Comparison of ENCODE assay signal across 8 cellular contexts in genomic region chr1:100463809-100464424, GRCh38.
DNase-seq lines count a peak whose midpoint lies in the region; ATAC-seq and TF ChIP-seq lines count a peak whose summit lies in the region.

No MANE protein-coding gene starts in this region.

- DNase-seq in DMS153 (lab: John Stamatoyannopoulos, UW) (peak; percentile 17), DMS153 treated with DMSO at 0.1 percent for 48 hours (lab: John Stamatoyannopoulos, UW; ENCODE audit: unreplicated experiment) (no peak), HCT116 (ENCODE audit: low read depth, low spot score) (peak; percentile 39), M059J (ENCODE audit: low read depth) (peak; percentile 63), SJSA1 (ENCODE audit: low read depth in 1 of 2, low spot score in 2 of 2) (peak; percentile 41 to 57), amygdala (lab: John Stamatoyannopoulos, UW) (peak in 44 of 56 donors; percentile 3 to 75 (median 34)), right cardiac atrium (peak; percentile 35 to 78 (median 78)), sigmoid colon (peak; percentile 82)

- BruUV-seq in HCT116 (replicated peaks; lab: Mats Ljungman, UMichigan) = no TSS peak

- POLR2A ChIA-PET in HCT116 (lab: Charles Lee) = no interaction called here

- H4K20me1 ChIP-seq in HCT116 (ENCODE audit: insufficient read depth) = no peaks in the 10 kb centered on the region

- ATAC-seq in HCT116 (peak; percentile 86), right cardiac atrium (peak; percentile 76 to 82)

- peak; percentile 64 to 93 (median 90) for TF ChIP-seq CTCF in HCT116 (IDR thresholded peaks at IDR 0.05 in 2 of 3, conservative IDR thresholded peaks at IDR 0.05 in 1 of 3; ENCODE audit: borderline replicate concordance in 1 of 3, insufficient read depth in 1 of 3, low read depth in 2 of 3, low read length in 2 of 3)
- TF ChIP-seq CTCF in sigmoid colon (IDR thresholded peaks at IDR 0.05) = peak in 3 of 4 experiments; percentile 32 to 53 (median 36)

- 29% methylated on average over 10 of the region's 10 CpGs for WGBS in right cardiac atrium
- WGBS in sigmoid colon, 2 donors = 35 to 69% methylated on average over 10 of the region's 10 CpGs

- H3K4me1 ChIP-seq in HCT116 (ENCODE audit: control insufficient read depth in 1 of 2, insufficient read depth in 2 of 2, low read length in 2 of 2) (no peaks in the 10 kb centered on the region), SJSA1 (replicated peaks) (no peaks in the 10 kb centered on the region), right cardiac atrium (ENCODE audit: control insufficient read depth, insufficient read depth, low read length) (no peaks in the 10 kb centered on the region), sigmoid colon (peaks cover 0 to 9% (median 6%) of the 10 kb centered on the region in 4 donors)

- no peak for TF ChIP-seq POLR2A in HCT116 (IDR thresholded peaks at IDR 0.05; ENCODE audit: borderline replicate concordance, extremely low read depth, insufficient read depth, insufficient read length)
- TF ChIP-seq POLR2A in sigmoid colon (IDR thresholded peaks at IDR 0.05) = no peak

- intact Hi-C loops in HCT116 (cut with micrococcal nuclease) = loop anchor here (1.0 to 5.0 kb wide), 2 partner anchors 404 to 823 kb away; no protein-coding TSS in a partner anchor
- intact Hi-C loops in right cardiac atrium (cut with DNase I) = loop anchor here (5.0 to 10.0 kb wide), 2 partner anchors 403 to 659 kb away; no protein-coding TSS in a partner anchor
- intact Hi-C loops in sigmoid colon (cut with DNase I) = no loop called here

- H3K36me3 ChIP-seq in HCT116 (ENCODE audit: control insufficient read depth in 1 of 2, insufficient read depth in 2 of 2, low read length in 2 of 2) = no peaks in the 10 kb centered on the region
- 0 out of 2 replicates have a peak, but pooled peaks cover 3% of the 10 kb centered on the region for H3K36me3 ChIP-seq in SJSA1
- H3K36me3 ChIP-seq in sigmoid colon = no peaks in the 10 kb centered on the region

- no peak overlapping the region for H3K9ac ChIP-seq in HCT116 (ENCODE audit: low read length)

- no peak overlapping the region for H2AFZ ChIP-seq in HCT116 (ENCODE audit: low read depth, low read length, poor library complexity, severe bottlenecking)

- TF ChIP-seq EP300 in sigmoid colon (IDR thresholded peaks at IDR 0.05) = no peak

- H3K9me3 ChIP-seq in HCT116 (ENCODE audit: control insufficient read depth in 1 of 2, insufficient read depth in 1 of 2, low read depth in 1 of 2, low read length in 2 of 2) = no peaks in the 10 kb centered on the region
- H3K9me3 ChIP-seq in SJSA1 (replicated peaks) = no peaks in the 10 kb centered on the region
- H3K9me3 ChIP-seq in right cardiac atrium (ENCODE audit: control insufficient read depth, low read length) = no peaks in the 10 kb centered on the region
- H3K9me3 ChIP-seq in sigmoid colon = no peaks in the 10 kb centered on the region

- H3K27ac ChIP-seq in HCT116 (ENCODE audit: low read depth, low read length) = no peak overlapping the region
- no peak overlapping the region for H3K27ac ChIP-seq in SJSA1
- no peak overlapping the region for H3K27ac ChIP-seq in right cardiac atrium (ENCODE audit: low read length)
- no peak overlapping the region for H3K27ac ChIP-seq in sigmoid colon

- no peaks in the 10 kb centered on the region for H3K9me2 ChIP-seq in HCT116 (ENCODE audit: insufficient read depth)

- no peaks in the 10 kb centered on the region for H3K79me2 ChIP-seq in HCT116 (ENCODE audit: insufficient read depth, low read length)

- no peak overlapping the region for H3K4me2 ChIP-seq in HCT116 (ENCODE audit: low read length)

- CTCF ChIA-PET in HCT116 (lab: Charles Lee) = interaction anchor here (0.6 to 2.3 kb wide), 10 partner anchors 8 to 894 kb away, joined by 3 to 48 read pairs (median 4); no protein-coding TSS in a partner anchor

- H3K4me3 ChIP-seq in HCT116 (replicated peaks in 1 of 2; ENCODE audit: low read depth in 1 of 2, low read length in 2 of 2) (no peak overlapping the region), SJSA1 (no peak overlapping the region), right cardiac atrium (ENCODE audit: low read length) (no peak overlapping the region), sigmoid colon (no peak overlapping the region)

- H3K27me3 ChIP-seq in HCT116 (ENCODE audit: insufficient read depth, low read length) = no peaks in the 10 kb centered on the region
- no peaks in the 10 kb centered on the region for H3K27me3 ChIP-seq in SJSA1 (replicated peaks)
- no peaks in the 10 kb centered on the region for H3K27me3 ChIP-seq in right cardiac atrium (ENCODE audit: control insufficient read depth, insufficient read depth)
- no peaks in the 10 kb centered on the region for H3K27me3 ChIP-seq in sigmoid colon

- RAD21 ChIA-PET in HCT116 (lab: Charles Lee; ENCODE audit: low non-redundant PET in 1 of 2, low total read pairs in 2 of 2, uncharacterized antibody in 2 of 2, unreplicated experiment in 2 of 2) = interaction anchor here (1.7 to 1.8 kb wide), 2 partner anchors 405 kb away, joined by 6 to 10 read pairs; no protein-coding TSS in a partner anchor

- TF ChIP-seq RAD21 in HCT116 (IDR thresholded peaks at IDR 0.05; ENCODE audit: low read depth) = peak; percentile 82

TF ChIP-seq in HCT116, 20 proteins besides CTCF, POLR2A, EP300 and RAD21:
- no peak for TF ChIP-seq CEBPB (IDR thresholded peaks at IDR 0.05; ENCODE audit: low read depth)
- TF ChIP-seq TCF7L2 (IDR thresholded peaks at IDR 0.05; ENCODE audit: borderline replicate concordance, extremely low read depth, insufficient read depth, insufficient read length) = peak; percentile 27
- no peak for TF ChIP-seq ZNF274 (IDR thresholded peaks at IDR 0.05; ENCODE audit: low read depth, low read length)
